ENCODE assay signal across 17 cellular contexts in the genomic region with DNA sequence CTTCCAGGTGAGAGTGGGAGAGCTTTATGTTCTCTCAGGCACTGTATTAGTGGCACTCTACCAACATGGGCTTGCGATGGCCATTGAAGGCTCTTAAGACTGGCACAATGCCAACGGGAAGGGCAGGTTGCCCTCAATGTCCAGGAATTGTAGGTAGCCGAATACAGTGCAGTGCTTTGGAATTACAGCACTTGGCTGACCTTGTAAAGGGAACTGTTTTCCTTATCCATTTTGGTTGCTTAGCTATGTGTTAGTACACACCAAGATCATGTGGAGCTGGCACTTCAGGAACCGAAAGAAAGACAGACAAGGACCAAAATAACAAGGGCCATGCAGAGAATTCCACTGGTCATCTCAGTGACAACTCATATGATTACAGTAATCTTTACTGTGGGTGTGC.
DNase-seq lines count a peak whose midpoint lies in the region; ATAC-seq lines count a peak whose summit lies in the region.
"Had no signal": no experiment of that assay in that cellular context is flagged by ENCODE, and none has a peak within 500 bp of the region (broad histone marks: within the 10 kb centered on the region; RNA-seq: fewer than 3 reads in every experiment).

No MANE protein-coding gene starts in this region.

- ATAC-seq in Right ventricle myocardium inferior (peak; percentile 94), Right ventricle myocardium superior (ENCODE audit: poor library complexity) (peak; percentile 93), T-helper 17 cell (no peak)

- no peaks in the 10 kb centered on the region for H3K4me1 Mint-ChIP-seq in T-helper 17 cell
- H3K4me1 Mint-ChIP-seq: H9 had no signal

- DNase-seq in Right ventricle myocardium inferior (ENCODE audit: missing footprints): no peak
- DNase-seq in cardiac septum (ENCODE audit: low spot score): no peak
- peak; percentile 60 for DNase-seq in Right ventricle myocardium superior
- DNase-seq in myocyte (ENCODE audit: low read depth): peak; percentile 28
- DNase-seq in activated CD4-positive, alpha-beta T cell treated with anti-CD3 and anti-CD28 coated beads for 48 hours: no peak
- no peak for DNase-seq in substantia nigra (lab: John Stamatoyannopoulos, UW)
- DNase-seq in NCI-H1694 treated with DMSO at 0.1 percent for 48 hours (lab: John Stamatoyannopoulos, UW): no peak
- no peak for DNase-seq in T-helper 17 cell
- DNase-seq: brain microvascular endothelial cell; COR-L47; effector memory CD4-positive, alpha-beta T cell; foreskin melanocyte; H9; Kasumi-1; kidney; NCI-H2107 had no signal

- H3K27me3 Mint-ChIP-seq in T-helper 17 cell: no peaks in the 10 kb centered on the region

- no peak overlapping the region for H3K27ac Mint-ChIP-seq in T-helper 17 cell
- H3K27ac Mint-ChIP-seq: H9 had no signal

- intact Hi-C loops in Right ventricle myocardium inferior (cut with DNase I) (loop anchor here (2.0 kb wide), 2 partner anchors 72 to 218 kb away; a partner anchor contains a TSS), cardiac septum (cut with DNase I) (loop anchor here (5.0 kb wide), 1 partner anchor 36 kb away; no protein-coding TSS in a partner anchor), Right ventricle myocardium superior (cut with DNase I) (loop anchor here (5.0 kb wide), 1 partner anchor 69 kb away; no protein-coding TSS in a partner anchor)

- no peak overlapping the region for H3K27ac ChIP-seq in substantia nigra (ENCODE audit: low read depth, low read length, poor library complexity, severe bottlenecking)
- H3K27ac ChIP-seq: brain microvascular endothelial cell, SK-N-MC had no signal

- no peak overlapping the region for H3K4me3 Mint-ChIP-seq in T-helper 17 cell
- H3K4me3 Mint-ChIP-seq: H9 had no signal

- peaks cover 2% of the 10 kb centered on the region for H3K36me3 Mint-ChIP-seq in T-helper 17 cell (ENCODE audit: low read depth)

- no peaks in the 10 kb centered on the region for H3K9me3 ChIP-seq in T-helper 17 cell (ENCODE audit: control insufficient read depth, low read length, poor library complexity, severe bottlenecking)

Comparison
In these comparisons a context has a peak if more than half of its experiments do, and no peak if none do; other contexts are left out.
1. DNase-seq: peak in Right ventricle myocardium superior (single experiment) and myocyte (single experiment); none in Right ventricle myocardium inferior (single experiment), cardiac septum (single experiment), activated CD4-positive, alpha-beta T cell treated with anti-CD3 and anti-CD28 coated beads for 48 hours (single experiment), substantia nigra (0 of 49), NCI-H1694 treated with DMSO at 0.1 percent for 48 hours (single experiment) and T-helper 17 cell (0 of 3).